10 cellular contexts compared by ENCODE assay signal in the genomic region with DNA sequence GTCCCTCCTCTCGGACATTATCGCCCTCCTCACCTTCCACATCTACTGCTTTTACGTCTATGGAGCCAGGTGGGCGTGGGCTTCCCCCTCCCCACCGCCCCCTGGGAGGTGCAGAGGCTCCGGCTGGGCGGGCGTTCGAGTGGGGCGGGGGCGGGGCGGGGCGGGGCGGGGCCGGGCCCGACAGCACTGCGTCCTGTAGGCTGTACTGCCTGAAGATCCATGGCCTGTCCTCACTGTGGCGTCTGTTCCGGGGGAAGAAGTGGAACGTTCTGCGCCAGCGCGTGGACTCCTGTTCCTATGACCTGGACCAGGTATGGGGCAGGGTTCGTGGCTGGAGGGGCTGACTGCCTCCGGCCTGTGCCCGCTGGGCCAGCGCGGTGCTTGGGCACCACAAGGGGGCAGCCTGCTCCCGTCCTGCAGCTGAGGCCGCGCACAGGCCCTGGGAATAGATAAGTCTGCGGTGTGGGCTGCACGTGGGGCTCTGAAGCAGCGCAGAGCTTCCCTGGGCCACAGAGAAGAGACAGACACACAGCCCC. TPM values are rescaled to one million over a fixed set of nuclear protein-coding genes. Genes with fewer than 3 reads are reported as not detected.
DNase-seq lines count a peak whose midpoint lies in the region; ATAC-seq lines count a peak whose summit lies in the region.
"Had no signal": no experiment of that assay in that cellular context is flagged by ENCODE, and none has a peak within 500 bp of the region (broad histone marks: within the 10 kb centered on the region; RNA-seq: fewer than 3 reads in every experiment).

No MANE protein-coding gene starts in this region.

- no peaks in the 10 kb centered on the region for H3K27me3 Mint-ChIP-seq in activated CD4-positive, alpha-beta T cell treated with anti-CD3 and anti-CD28 coated beads for 36 hours

- no peak overlapping the region for H4K5ac ChIP-seq in mesendoderm (ENCODE audit: low read length)

- peak; percentile 94 for ATAC-seq in activated CD4-positive, alpha-beta T cell treated with anti-CD3 and anti-CD28 coated beads for 36 hours
- ATAC-seq in HG03460 (IDR thresholded peaks at IDR 0.05; ENCODE audit: unreplicated experiment), result no peak

- H3K36me3 ChIP-seq in MG63, result peaks cover 16% of the 10 kb centered on the region
- no peaks in the 10 kb centered on the region for H3K36me3 ChIP-seq in mesendoderm (ENCODE audit: control insufficient read depth, insufficient read depth, low read length)

- no peaks in the 10 kb centered on the region for H3K4me1 Mint-ChIP-seq in activated CD4-positive, alpha-beta T cell treated with anti-CD3 and anti-CD28 coated beads for 36 hours

- intact Hi-C loops in activated CD4-positive, alpha-beta T cell treated with anti-CD3 and anti-CD28 coated beads for 36 hours (cut with DNase I, micrococcal nuclease), result loop anchor here (1.0 to 2.0 kb wide), 5 partner anchors 32 to 105 kb away; partner anchors contain the start of genes JMJD8 (in 1 of the 2) and RHOT2 (in 1 of the 2)

- H3K79me2 ChIP-seq in mesendoderm (ENCODE audit: control insufficient read depth, insufficient read depth, low read length), result no peaks in the 10 kb centered on the region

- no peak overlapping the region for H3K27ac ChIP-seq in mesendoderm (ENCODE audit: low read depth, low read length)

- H4K8ac ChIP-seq in mesendoderm (ENCODE audit: low read depth, low read length), result no peak overlapping the region

- no peak overlapping the region for H2BK5ac ChIP-seq in mesendoderm (ENCODE audit: low read length)

- no peak overlapping the region for H2BK120ac ChIP-seq in mesendoderm (ENCODE audit: low read depth, low read length)

- H3K9me3 Mint-ChIP-seq in activated CD4-positive, alpha-beta T cell treated with anti-CD3 and anti-CD28 coated beads for 36 hours (ENCODE audit: low read depth), result no peaks in the 10 kb centered on the region

- CTCF ChIA-PET in activated CD4-positive, alpha-beta T cell treated with anti-CD3 and anti-CD28 coated beads for 36 hours (lab: Charles Lee), result interaction anchor here (0.9 kb wide), 1 partner anchor 26 kb away, joined by 4 read pairs; no protein-coding TSS in a partner anchor

- H3K23ac ChIP-seq in mesendoderm (ENCODE audit: low read length), result no peak overlapping the region

- peak overlapping the region; percentile 63 for H3K4me2 ChIP-seq in mesendoderm (ENCODE audit: low read length)

- H3K4me3 ChIP-seq in MG63 (no peak overlapping the region), mesendoderm (ENCODE audit: low read length) (no peak overlapping the region)

- no peaks in the 10 kb centered on the region for H3K79me1 ChIP-seq in mesendoderm (ENCODE audit: low read length)

- H3K56ac ChIP-seq in mesendoderm (ENCODE audit: low read length), result peak overlapping the region; percentile 78

- no CpG with 5 or more reads among the region's 34 CpGs for whole genome bisulfite sequencing in mesendoderm (ENCODE audit: extremely low coverage, insufficient coverage, low lambda C conversion rate)

- H3K4me3 Mint-ChIP-seq in activated CD4-positive, alpha-beta T cell treated with anti-CD3 and anti-CD28 coated beads for 36 hours, result no peak overlapping the region

- no peak overlapping the region for H2AK5ac ChIP-seq in mesendoderm (ENCODE audit: low read length)

- no peak overlapping the region for H3K4ac ChIP-seq in mesendoderm (ENCODE audit: low read depth, low read length)

- DNase-seq in GF-D8 (lab: John Stamatoyannopoulos, UW) (peak; percentile 51), MG63 (peak; percentile 38), ecto neural progenitor cell (ENCODE audit: low spot score) (peak; percentile 83), mesendoderm (peak; percentile 89), NCI-H1436 treated with DMSO at 0.1 percent for 48 hours (lab: John Stamatoyannopoulos, UW) (no peak)
- peak; percentile 85 for DNase-seq in activated CD4-positive, alpha-beta T cell treated with anti-CD3 and anti-CD28 coated beads for 36 hours
- peak; percentile 36 to 43 for DNase-seq in stimulated activated CD8-positive, alpha-beta memory T cell treated with anti-CD3 and anti-CD28 coated beads, Interleukin-7, amount 100 ng/mL, for 48 hours (ENCODE audit: extremely low read depth in 1 of 2, low read depth in 1 of 2)

- H3K9me3 ChIP-seq in MG63, result no peaks in the 10 kb centered on the region

- no peak overlapping the region for H2BK15ac ChIP-seq in mesendoderm (replicated peaks; ENCODE audit: low read depth)

- H3K27ac Mint-ChIP-seq in activated CD4-positive, alpha-beta T cell treated with anti-CD3 and anti-CD28 coated beads for 36 hours, result no peak overlapping the region

- POLR2A ChIA-PET in activated CD4-positive, alpha-beta T cell treated with anti-CD3 and anti-CD28 coated beads for 36 hours (lab: Charles Lee), result no interaction called here

- H3K4me1 ChIP-seq in mesendoderm (ENCODE audit: control insufficient read depth, low read depth, low read length), result no peaks in the 10 kb centered on the region

- no peaks in the 10 kb centered on the region for H3K36me3 Mint-ChIP-seq in activated CD4-positive, alpha-beta T cell treated with anti-CD3 and anti-CD28 coated beads for 36 hours (ENCODE audit: low read depth)

- H3K9ac ChIP-seq in mesendoderm (ENCODE audit: low read length), result peak overlapping the region; percentile 61

- H3K27me3 ChIP-seq in MG63 (no peaks in the 10 kb centered on the region), mesendoderm (ENCODE audit: insufficient read depth, low read length, poor library complexity) (no peaks in the 10 kb centered on the region)

- H3K18ac ChIP-seq in mesendoderm (ENCODE audit: low read length), result no peak overlapping the region

RNA-seq across cellular contexts. Expression of gene PIGQ, which starts 9.2 kb away (rescaled TPM):
- total RNA-seq in MG63 (2014; rRNA removed; shearing (Covaris generic); ENCODE audit: low replicate concordance), result 13.1 and 31.7 TPM in 2 replicates
- total RNA-seq in activated CD4-positive, alpha-beta T cell treated with anti-CD3 and anti-CD28 coated beads for 36 hours, result 10 to 100 TPM; 24.2 to 24.7 TPM
- polyA plus RNA-seq in mesendoderm (2013, experiment 1 of 2), result 12.1 TPM
- polyA plus RNA-seq in mesendoderm (2013, experiment 2 of 2), result 12.6 TPM

RNA-seq across cellular contexts. Expression of gene RAB40C, which starts 10.9 kb away (rescaled TPM):
- total RNA-seq in MG63 (2014; rRNA removed; shearing (Covaris generic); ENCODE audit: low replicate concordance), result 12.4 and 20.8 TPM in 2 replicates
- 1 to 10 TPM; 8.9 to 9.6 TPM for total RNA-seq in activated CD4-positive, alpha-beta T cell treated with anti-CD3 and anti-CD28 coated beads for 36 hours
- polyA plus RNA-seq in mesendoderm (2013, experiment 1 of 2), result 10.0 TPM
- 9.8 TPM for polyA plus RNA-seq in mesendoderm (2013, experiment 2 of 2)

RNA-seq across cellular contexts. Expression of gene NHLRC4, which starts 12.1 kb away (rescaled TPM):
- total RNA-seq in MG63 (2014; rRNA removed; shearing (Covaris generic); ENCODE audit: low replicate concordance), result not detected in 2 replicates
- under 1 TPM; 0.19 to 0.87 TPM for total RNA-seq in activated CD4-positive, alpha-beta T cell treated with anti-CD3 and anti-CD28 coated beads for 36 hours
- polyA plus RNA-seq in mesendoderm (2013, experiment 1 of 2), result 0.08 TPM
- polyA plus RNA-seq in mesendoderm (2013, experiment 2 of 2), result 0.07 TPM

RNA-seq across cellular contexts. Expression of gene PRR35, which starts 18.7 kb away (rescaled TPM):
- total RNA-seq in MG63 (2014; rRNA removed; shearing (Covaris generic); ENCODE audit: low replicate concordance), result not detected in 2 replicates
- total RNA-seq in activated CD4-positive, alpha-beta T cell treated with anti-CD3 and anti-CD28 coated beads for 36 hours, result not detected
- polyA plus RNA-seq in mesendoderm (2013, experiment 1 of 2), result 0.04 TPM
- 0.03 TPM for polyA plus RNA-seq in mesendoderm (2013, experiment 2 of 2)
- total RNA-seq: T-helper 1 cell treated with Interleukin-12 subunit alpha and Interleukin-12 subunit beta and Interleukin-4 antibody, amounts not matched to agents 30 ng/mL and 1 ng/mL, for 36 hours; urinary bladder had no signal
- polyA plus RNA-seq: urinary bladder had no signal

RNA-seq across cellular contexts. Expression of gene CAPN15, which starts 51.4 kb away (rescaled TPM):
- 42.2 and 55.9 TPM in 2 replicates for total RNA-seq in MG63 (2014; rRNA removed; shearing (Covaris generic); ENCODE audit: low replicate concordance)
- 10 to 100 TPM; 64.7 to 69.7 TPM for total RNA-seq in activated CD4-positive, alpha-beta T cell treated with anti-CD3 and anti-CD28 coated beads for 36 hours
- polyA plus RNA-seq in mesendoderm (2013, experiment 1 of 2), result 41.7 TPM
- polyA plus RNA-seq in mesendoderm (2013, experiment 2 of 2), result 42.1 TPM
